Comparison of ENCODE assay signal across 1 cellular context in the genomic region with DNA sequence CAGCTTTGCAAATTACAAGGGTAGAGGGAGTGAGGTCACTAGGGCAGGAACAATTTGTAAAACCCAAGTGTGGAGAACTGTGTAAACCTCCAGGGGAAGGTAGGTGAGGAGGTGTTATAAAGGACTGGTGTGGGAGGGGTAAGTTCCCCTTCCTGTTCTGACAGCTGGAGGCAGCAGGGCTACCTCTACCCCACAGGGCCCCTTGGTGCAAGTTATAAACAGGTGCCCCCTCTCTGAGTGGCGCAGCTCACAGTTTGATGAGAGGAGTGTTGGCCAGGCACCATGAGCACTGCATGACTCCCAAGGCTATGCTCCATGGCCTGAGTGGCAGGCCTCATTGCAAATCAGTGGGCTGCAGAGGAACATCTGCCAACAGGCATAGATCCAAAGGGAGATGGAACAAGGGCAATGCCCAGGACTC.
A peak's percentile ranks its signal among the peaks of the same experiment; 100 is the strongest.
TF ChIP-seq lines count a peak whose summit lies in the region.

No MANE protein-coding gene starts in this region.

TF ChIP-seq in HCT116, 20 proteins besides CTCF, POLR2A, EP300 and RAD21:
- TF ChIP-seq SIN3A (IDR thresholded peaks at IDR 0.05; ENCODE audit: low read depth) (no peak), CEBPB (IDR thresholded peaks at IDR 0.05; ENCODE audit: low read depth) (no peak), ZNF274 (IDR thresholded peaks at IDR 0.05; ENCODE audit: low read depth, low read length) (no peak), EZH2phosphoT487 (IDR thresholded peaks at IDR 0.05; ENCODE audit: borderline replicate concordance) (no peak), CBX3 (IDR thresholded peaks at IDR 0.05; ENCODE audit: low read depth) (no peak), ZFX (IDR thresholded peaks at IDR 0.05) (0 out of 2 replicates have a peak, but pooled peaks have one; percentile 6)
